ENCODE assay signal across 7 cellular contexts in the genomic region with DNA sequence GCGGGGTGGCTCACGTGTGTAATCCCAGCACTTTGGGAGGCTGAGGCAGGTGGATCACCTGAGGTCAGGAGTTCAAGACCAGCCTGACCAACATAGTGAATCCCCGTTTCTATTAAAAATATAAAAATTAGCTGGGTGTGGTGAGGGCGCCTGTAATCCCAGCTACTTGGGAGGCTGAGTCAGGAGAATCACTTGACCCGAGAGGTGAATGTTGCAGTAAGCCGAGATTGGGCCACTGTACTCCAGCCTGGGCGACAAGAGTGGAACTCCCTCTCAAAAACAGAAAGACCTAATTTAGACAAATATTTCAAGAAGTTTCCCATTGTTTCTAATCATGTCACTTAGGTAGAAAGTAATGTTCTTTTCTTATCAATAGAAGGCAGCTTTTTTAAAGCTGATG. TPM values are rescaled to one million over a fixed set of nuclear protein-coding genes. Genes with fewer than 3 reads are reported as not detected.
DNase-seq lines count a peak whose midpoint lies in the region; ATAC-seq and TF ChIP-seq lines count a peak whose summit lies in the region.
"Not testable (repeated sequence)": the region's sequence is repeated elsewhere in the genome, so short reads cannot be mapped to it uniquely, and the experiment has no call there.

No MANE protein-coding gene starts in this region.

- CTCF ChIA-PET in activated CD8-positive, alpha-beta T cell treated with anti-CD3 and anti-CD28 coated beads for 36 hours (lab: Charles Lee): interaction anchor here (1.0 to 2.4 kb wide), 8 partner anchors 10 to 312 kb away, joined by 3 to 9 read pairs (median 4); no protein-coding TSS in a partner anchor
- CTCF ChIA-PET in activated naive CD4-positive, alpha-beta T cell treated with anti-CD3 and anti-CD28 coated beads for 36 hours (lab: Charles Lee): interaction anchor here (0.6 to 1.6 kb wide), 6 partner anchors 8 to 195 kb away, joined by 3 to 5 read pairs (median 4); no protein-coding TSS in a partner anchor

- not testable (repeated sequence) for H3K36me3 ChIP-seq in GM23338 (ENCODE audit: insufficient read depth); left ventricle myocardium inferior
- H3K36me3 ChIP-seq in effector memory CD4-positive, alpha-beta T cell (ENCODE audit: control insufficient read depth, insufficient read depth, low read length): peaks cover 10% of the 10 kb centered on the region

- H3K27ac ChIP-seq in GM23338 (ENCODE audit: low read depth): 0 out of 2 replicates have a peak overlapping the region, but pooled peaks have one; percentile 69
- peak overlapping the region; percentile 29 for H3K27ac ChIP-seq in effector memory CD4-positive, alpha-beta T cell (ENCODE audit: insufficient read depth, low read length, poor library complexity, severe bottlenecking)
- peak overlapping the region; percentile 77 for H3K27ac ChIP-seq in left ventricle myocardium inferior (replicated peaks)

- H3K4me1 Mint-ChIP-seq in GM23338 (peaks cover 72% of the 10 kb centered on the region), nephron (peaks cover 86% of the 10 kb centered on the region)
- H3K4me1 Mint-ChIP-seq in activated CD8-positive, alpha-beta T cell treated with anti-CD3 and anti-CD28 coated beads for 36 hours (ENCODE audit: low read depth): peaks cover 93% of the 10 kb centered on the region
- peaks cover 95% of the 10 kb centered on the region for H3K4me1 Mint-ChIP-seq in activated naive CD4-positive, alpha-beta T cell treated with anti-CD3 and anti-CD28 coated beads for 36 hours (ENCODE audit: low read depth)
- H3K4me1 Mint-ChIP-seq in stimulated activated naive B cell treated with anti-CD40 and anti-IgM and Interleukin-4, amounts not matched to agents 10 μg/mL and 1 μg/mL and 100 μg/mL, for 72 hours: peaks cover 67 to 99% of the 10 kb centered on the region in 2 donors

- DNase-seq in GM23338 (ENCODE audit: low spot score); activated CD8-positive, alpha-beta T cell treated with anti-CD3 and anti-CD28 coated beads for 36 hours; activated naive CD4-positive, alpha-beta T cell treated with anti-CD3 and anti-CD28 coated beads for 36 hours; effector memory CD4-positive, alpha-beta T cell; left ventricle myocardium inferior; stimulated activated naive B cell treated with anti-CD40 and anti-IgM and Interleukin-4, amounts not matched to agents 10 μg/mL and 1 μg/mL and 100 μg/mL, for 72 hours: not testable (repeated sequence)

- H3K27me3 ChIP-seq in GM23338 (ENCODE audit: insufficient read depth); effector memory CD4-positive, alpha-beta T cell (replicated peaks; ENCODE audit: control insufficient read depth, insufficient read depth, low read length, poor library complexity, severe bottlenecking); left ventricle myocardium inferior (ENCODE audit: low read depth): not testable (repeated sequence)

- intact Hi-C loops in activated CD8-positive, alpha-beta T cell treated with anti-CD3 and anti-CD28 coated beads for 36 hours (cut with micrococcal nuclease); activated naive CD4-positive, alpha-beta T cell treated with anti-CD3 and anti-CD28 coated beads for 36 hours (cut with micrococcal nuclease); left ventricle myocardium inferior (cut with micrococcal nuclease): not testable (repeated sequence)

- not testable (repeated sequence) for H3F3A ChIP-seq in GM23338 (replicated peaks; ENCODE audit: low read depth)

- H3K4me3 ChIP-seq in GM23338; effector memory CD4-positive, alpha-beta T cell (ENCODE audit: insufficient read depth, low read depth, low read length, poor library complexity, severe bottlenecking); left ventricle myocardium inferior: not testable (repeated sequence)

- H3K36me3 Mint-ChIP-seq in GM23338 (ENCODE audit: low read depth): not testable (repeated sequence)
- peaks cover 53% of the 10 kb centered on the region for H3K36me3 Mint-ChIP-seq in activated CD8-positive, alpha-beta T cell treated with anti-CD3 and anti-CD28 coated beads for 36 hours (ENCODE audit: low read depth)
- peaks cover 33% of the 10 kb centered on the region for H3K36me3 Mint-ChIP-seq in activated naive CD4-positive, alpha-beta T cell treated with anti-CD3 and anti-CD28 coated beads for 36 hours (ENCODE audit: low read depth)
- peaks cover 21% of the 10 kb centered on the region for H3K36me3 Mint-ChIP-seq in nephron (ENCODE audit: low read depth)
- H3K36me3 Mint-ChIP-seq in stimulated activated naive B cell treated with anti-CD40 and anti-IgM and Interleukin-4, amounts not matched to agents 10 μg/mL and 1 μg/mL and 100 μg/mL, for 72 hours: peaks cover 53 to 67% of the 10 kb centered on the region in 2 donors

- H4K20me1 ChIP-seq in GM23338 (replicated peaks; ENCODE audit: insufficient read depth): peaks cover 46% of the 10 kb centered on the region

- H3K79me2 ChIP-seq in GM23338 (replicated peaks; ENCODE audit: insufficient read depth): peaks cover 99% of the 10 kb centered on the region

- H3K9me3 ChIP-seq in effector memory CD4-positive, alpha-beta T cell (ENCODE audit: control insufficient read depth, low read length); left ventricle myocardium inferior (replicated peaks): not testable (repeated sequence)

- TF ChIP-seq CTCF in GM23338 (conservative IDR thresholded peaks at IDR 0.05; ENCODE audit: low read depth in 2 of 2); activated CD8-positive, alpha-beta T cell treated with anti-CD3 and anti-CD28 coated beads for 36 hours (IDR thresholded peaks at IDR 0.05); left ventricle myocardium inferior (IDR thresholded peaks at IDR 0.05; ENCODE audit: borderline replicate concordance); nephron (IDR thresholded peaks at IDR 0.05; ENCODE audit: unreplicated experiment in 3 of 3): not testable (repeated sequence)

- H3K4me1 ChIP-seq in GM23338 (ENCODE audit: insufficient read depth): peaks cover 41% of the 10 kb centered on the region
- peaks cover 85% of the 10 kb centered on the region for H3K4me1 ChIP-seq in effector memory CD4-positive, alpha-beta T cell (ENCODE audit: control insufficient read depth, insufficient read depth, low read length, poor library complexity, severe bottlenecking)
- peaks cover 51% of the 10 kb centered on the region for H3K4me1 ChIP-seq in left ventricle myocardium inferior

- not testable (repeated sequence) for H3K4me2 ChIP-seq in GM23338

- not testable (repeated sequence) for H3K4me3 Mint-ChIP-seq in GM23338; activated CD8-positive, alpha-beta T cell treated with anti-CD3 and anti-CD28 coated beads for 36 hours; activated naive CD4-positive, alpha-beta T cell treated with anti-CD3 and anti-CD28 coated beads for 36 hours; nephron; stimulated activated naive B cell treated with anti-CD40 and anti-IgM and Interleukin-4, amounts not matched to agents 10 μg/mL and 1 μg/mL and 100 μg/mL, for 72 hours

- H3K27ac Mint-ChIP-seq in GM23338: not testable (repeated sequence)
- peak overlapping the region; percentile 76 for H3K27ac Mint-ChIP-seq in activated CD8-positive, alpha-beta T cell treated with anti-CD3 and anti-CD28 coated beads for 36 hours
- peak overlapping the region; percentile 73 for H3K27ac Mint-ChIP-seq in activated naive CD4-positive, alpha-beta T cell treated with anti-CD3 and anti-CD28 coated beads for 36 hours
- H3K27ac Mint-ChIP-seq in nephron: peak overlapping the region; percentile 75 to 99 (median 98)
- H3K27ac Mint-ChIP-seq in stimulated activated naive B cell treated with anti-CD40 and anti-IgM and Interleukin-4, amounts not matched to agents 10 μg/mL and 1 μg/mL and 100 μg/mL, for 72 hours: peak overlapping the region; percentile 97

- ATAC-seq in GM23338; activated CD8-positive, alpha-beta T cell treated with anti-CD3 and anti-CD28 coated beads for 36 hours; stimulated activated naive B cell treated with anti-CD40 and anti-IgM and Interleukin-4, amounts not matched to agents 10 μg/mL and 1 μg/mL and 100 μg/mL, for 72 hours (replicated peaks): not testable (repeated sequence)

- POLR2A ChIA-PET in activated CD8-positive, alpha-beta T cell treated with anti-CD3 and anti-CD28 coated beads for 36 hours (lab: Charles Lee): interaction anchor here (0.6 to 2.5 kb wide), 6 partner anchors 9 to 224 kb away, joined by 3 to 8 read pairs (median 4); no protein-coding TSS in a partner anchor

- not testable (repeated sequence) for H2AFZ ChIP-seq in GM23338

- H3K9me2 ChIP-seq in GM23338 (ENCODE audit: insufficient read depth): not testable (repeated sequence)

- not testable (repeated sequence) for H3K9me3 Mint-ChIP-seq in GM23338; activated CD8-positive, alpha-beta T cell treated with anti-CD3 and anti-CD28 coated beads for 36 hours; activated naive CD4-positive, alpha-beta T cell treated with anti-CD3 and anti-CD28 coated beads for 36 hours; nephron; stimulated activated naive B cell treated with anti-CD40 and anti-IgM and Interleukin-4, amounts not matched to agents 10 μg/mL and 1 μg/mL and 100 μg/mL, for 72 hours

- H3K27me3 Mint-ChIP-seq in GM23338 (ENCODE audit: insufficient read depth, low read depth, poor library complexity); activated CD8-positive, alpha-beta T cell treated with anti-CD3 and anti-CD28 coated beads for 36 hours; activated naive CD4-positive, alpha-beta T cell treated with anti-CD3 and anti-CD28 coated beads for 36 hours (ENCODE audit: low read depth); nephron (ENCODE audit: low read depth); stimulated activated naive B cell treated with anti-CD40 and anti-IgM and Interleukin-4, amounts not matched to agents 10 μg/mL and 1 μg/mL and 100 μg/mL, for 72 hours: not testable (repeated sequence)

RNA-seq across cellular contexts. Expression of a gene that starts 26.6 kb away (rescaled TPM):
- 59.9 and 62.4 TPM in 2 replicates for total RNA-seq in GM23338 (2014; rRNA removed; shearing (Covaris generic))
- polyA plus RNA-seq in GM23338 (2016; fragmentation: Nextera tagmentation; extraction: Ambion mirVana): 26.9 and 28.4 TPM in 2 replicates
- total RNA-seq in activated CD8-positive, alpha-beta T cell treated with anti-CD3 and anti-CD28 coated beads for 36 hours: 10 to 100 TPM; 68.3 to 69.7 TPM
- 100 to 1,000 TPM; 106 to 113 TPM for total RNA-seq in activated naive CD4-positive, alpha-beta T cell treated with anti-CD3 and anti-CD28 coated beads for 36 hours
- total RNA-seq in left ventricle myocardium inferior: 24.7 TPM
